In genomic region chr7:151247016-151247580, GRCh38 we compare ENCODE assay signal across 12 cellular contexts. TPM values are rescaled to one million over a fixed set of nuclear protein-coding genes. Genes with fewer than 3 reads are reported as not detected.
DNase-seq lines count a peak whose midpoint lies in the region; ATAC-seq, FAIRE-seq and TF ChIP-seq lines count a peak whose summit lies in the region.
"Had no signal": no experiment of that assay in that cellular context is flagged by ENCODE, and none has a peak within 500 bp of the region (broad histone marks: within the 10 kb centered on the region; RNA-seq: fewer than 3 reads in every experiment).

No MANE protein-coding gene starts in this region.

- ATAC-seq in CD4-positive, alpha-beta T cell (ENCODE audit: poor library complexity): no peak
- no peak for ATAC-seq in GM21447 (IDR thresholded peaks at IDR 0.05; ENCODE audit: unreplicated experiment)

- H3K4me1 ChIP-seq in left ventricle myocardium inferior (peaks cover 88% of the 10 kb centered on the region), small intestine (ENCODE audit: control insufficient read depth in 2 of 2, insufficient read depth in 1 of 2, low read depth in 1 of 2, low read length in 1 of 2) (peaks cover 4 to 5% of the 10 kb centered on the region in 2 donors)

- no peak for DNase-seq in CD4-positive, alpha-beta T cell
- DNase-seq in left ventricle myocardium inferior: no peak
- no peak for DNase-seq in retinal pigment epithelial cell (ENCODE audit: low read depth)
- DNase-seq in small intestine: no peak
- DNase-seq in RKO (ENCODE audit: low spot score): no peak
- DNase-seq in SIG-M5 (lab: John Stamatoyannopoulos, UW): no peak

- H3K27ac ChIP-seq in CD4-positive, alpha-beta T cell (ENCODE audit: low read depth, low read length): no peak overlapping the region
- H3K27ac ChIP-seq in left ventricle myocardium inferior (replicated peaks): peak overlapping the region; percentile 99
- H3K27ac ChIP-seq in small intestine (ENCODE audit: low read depth in 1 of 2, low read length in 1 of 2): no peak overlapping the region
- H3K27ac ChIP-seq: HL-60, neutrophil had no signal

- TF ChIP-seq CTCF in CD4-positive, alpha-beta T cell (IDR thresholded peaks at IDR 0.05): no peak
- no peak for TF ChIP-seq CTCF in WI38 (IDR thresholded peaks at IDR 0.05; ENCODE audit: low read depth, low read length)
- TF ChIP-seq CTCF in left ventricle myocardium inferior (IDR thresholded peaks at IDR 0.05; ENCODE audit: borderline replicate concordance): no peak
- TF ChIP-seq CTCF in retinal pigment epithelial cell (conservative IDR thresholded peaks at IDR 0.05; ENCODE audit: low read depth, low read length): no peak

- peaks cover 62% of the 10 kb centered on the region for H3K4me1 Mint-ChIP-seq in CD4-positive, alpha-beta T cell (ENCODE audit: low read depth)

- no peaks in the 10 kb centered on the region for H3K9me3 Mint-ChIP-seq in CD4-positive, alpha-beta T cell
- H3K9me3 Mint-ChIP-seq: stimulated activated naive CD8-positive, alpha-beta T cell treated with anti-CD3 and anti-CD28 coated beads, Interleukin-15, Interleukin-2, amounts not matched to agents 100 ng/mL and 50 ng/mL, for 24 hours had no signal

- peaks cover 66% of the 10 kb centered on the region for H3K27me3 Mint-ChIP-seq in CD4-positive, alpha-beta T cell

- H3K4me3 Mint-ChIP-seq in CD4-positive, alpha-beta T cell: peak overlapping the region; percentile 63

- intact Hi-C loops in CD4-positive, alpha-beta T cell (cut with DNase I, micrococcal nuclease): loop anchor here (5.0 to 10.0 kb wide), 2 partner anchors 80 to 82 kb away; partner anchors contain the start of gene GBX1 (in 2 of the 2)
- intact Hi-C loops in left ventricle myocardium inferior (cut with micrococcal nuclease): no loop called here

- POLR2A ChIA-PET in CD4-positive, alpha-beta T cell (lab: Charles Lee): interaction anchor here (1.2 to 1.5 kb wide), 2 partner anchors 14 to 20 kb away, joined by 3 to 5 read pairs; partner anchors contain the start of genes ABCF2 and CHPF2

- peaks cover 55% of the 10 kb centered on the region for H3K27me3 ChIP-seq in CD4-positive, alpha-beta T cell (ENCODE audit: control insufficient read depth, insufficient read depth, low read length)
- H3K27me3 ChIP-seq in left ventricle myocardium inferior (ENCODE audit: low read depth): peaks cover 29% of the 10 kb centered on the region
- peaks cover 0 to 11% of the 10 kb centered on the region in 2 donors for H3K27me3 ChIP-seq in small intestine (ENCODE audit: control insufficient read depth in 2 of 2, insufficient read depth in 2 of 2, low read length in 2 of 2)

- CTCF ChIA-PET in CD4-positive, alpha-beta T cell (lab: Charles Lee): no interaction called here

- H3K36me3 Mint-ChIP-seq in CD4-positive, alpha-beta T cell (ENCODE audit: low read depth): no peaks in the 10 kb centered on the region

- FAIRE-seq in small intestine (lab: Jason Lieb, UNC): no peak

- H3K9me3 ChIP-seq in CD4-positive, alpha-beta T cell (ENCODE audit: control insufficient read depth, low read length): no peaks in the 10 kb centered on the region
- H3K9me3 ChIP-seq in left ventricle myocardium inferior (replicated peaks): no peaks in the 10 kb centered on the region
- no peaks in the 10 kb centered on the region for H3K9me3 ChIP-seq in small intestine (ENCODE audit: control insufficient read depth, low read depth)
- H3K9me3 ChIP-seq: neutrophil had no signal

- H3K27ac Mint-ChIP-seq in CD4-positive, alpha-beta T cell: no peak overlapping the region
- H3K27ac Mint-ChIP-seq: stimulated activated naive CD8-positive, alpha-beta T cell treated with anti-CD3 and anti-CD28 coated beads, Interleukin-15, Interleukin-2, amounts not matched to agents 100 ng/mL and 50 ng/mL, for 24 hours had no signal

- H3K4me3 ChIP-seq in WI38 (ENCODE audit: low read depth, low read length): peak overlapping the region; percentile 74
- peak overlapping the region; percentile 84 for H3K4me3 ChIP-seq in left ventricle myocardium inferior
- H3K4me3 ChIP-seq in retinal pigment epithelial cell (ENCODE audit: low read length): peak overlapping the region; percentile 69
- no peak overlapping the region for H3K4me3 ChIP-seq in small intestine (ENCODE audit: low read depth in 1 of 2, low read length in 2 of 2)

- WGBS in small intestine, 3 donors: 36 to 57% (median 56%) methylated on average over 3 of the region's 3 CpGs

- H3K36me3 ChIP-seq in left ventricle myocardium inferior (peaks cover under 1% of the 10 kb centered on the region), small intestine (ENCODE audit: control insufficient read depth in 2 of 2, insufficient read depth in 2 of 2, low read length in 2 of 2) (no peaks in the 10 kb centered on the region)
- H3K36me3 ChIP-seq: neutrophil had no signal

RNA-seq across cellular contexts. Expression of gene SMARCD3, which starts 1.4 kb away (rescaled TPM):
- total RNA-seq in CD4-positive, alpha-beta T cell: 10 to 100 TPM; 11.8 to 14.8 TPM
- 104 TPM for total RNA-seq in left ventricle myocardium inferior
- polyA plus RNA-seq in small intestine: 10 to 100 TPM in 1 of 3 donors, 1 to 10 TPM in 1, under 1 TPM in 1; 0.89 to 11.1 (median 9.6) TPM

RNA-seq across cellular contexts. Expression of gene CHPF2, which starts 14.8 kb away (rescaled TPM):
- total RNA-seq in CD4-positive, alpha-beta T cell: 10 to 100 TPM; 29.6 to 30.5 TPM
- 17.3 TPM for total RNA-seq in left ventricle myocardium inferior
- polyA plus RNA-seq in small intestine: 10 to 100 TPM; 11.6 to 18.4 (median 17.8) TPM

RNA-seq across cellular contexts. Expression of gene ABCF2, which starts 20.1 kb away (rescaled TPM):
- 10 to 100 TPM; 12.3 to 13.2 TPM for total RNA-seq in CD4-positive, alpha-beta T cell
- 30.5 TPM for total RNA-seq in left ventricle myocardium inferior
- 10 to 100 TPM; 11.0 to 23.7 (median 11.1) TPM for polyA plus RNA-seq in small intestine

RNA-seq across cellular contexts. Expression of gene H2BK1, which starts 36.8 kb away (rescaled TPM):
- not detected for total RNA-seq in CD4-positive, alpha-beta T cell
- not detected for total RNA-seq in left ventricle myocardium inferior
- not detected for polyA plus RNA-seq in small intestine
- total RNA-seq: dermis microvascular lymphatic vessel endothelial cell had no signal

Comparison
In these comparisons a context has a peak if more than half of its experiments do, and no peak if none do; other contexts are left out.
1. H3K4me3 ChIP-seq: peak in WI38 (single experiment), left ventricle myocardium inferior (single experiment) and retinal pigment epithelial cell (single experiment); none in small intestine (0 of 2).